28 cellular contexts compared by ENCODE assay signal in genomic region chr11:17148536-17148935, GRCh38.
"Had no signal": no experiment of that assay in that cellular context is flagged by ENCODE, and none has a peak within 500 bp of the region (broad histone marks: within the 10 kb centered on the region; RNA-seq: fewer than 3 reads in every experiment).

No MANE protein-coding gene starts in this region.

- H3K4me3 Mint-ChIP-seq: activated CD4-positive, alpha-beta T cell treated with anti-CD3 and anti-CD28 coated beads, Interleukin-2, amount 10 ng/mL, durations not matched to agents 24 days and 14 days; activated CD8-positive, alpha-beta memory T cell treated with anti-CD3 and anti-CD28 coated beads, Interleukin-2, amount 10 ng/mL, durations not matched to agents 7 days and 5 days; activated CD8-positive, alpha-beta T cell treated with anti-CD3 and anti-CD28 coated beads for 36 hours; activated naive CD4-positive, alpha-beta T cell treated with anti-CD3 and anti-CD28 coated beads, Interleukin-2, amount 10 ng/mL, durations not matched to agents 7 days and 5 days; immature natural killer cell; naive thymus-derived CD4-positive, alpha-beta T cell; neural crest cell; stimulated activated effector memory CD8-positive, alpha-beta T cell treated with anti-CD3 and anti-CD28 coated beads, Interleukin-12 subunit alpha, Interleukin-12 subunit beta, amount 100 ng/mL, for 72 hours; stimulated activated naive CD8-positive, alpha-beta T cell treated with anti-CD3 and anti-CD28 coated beads, Interleukin-15, amount 100 ng/mL, for 72 hours had no signal

- FAIRE-seq: colon, urothelium cell line had no signal

- H3K4me1 Mint-ChIP-seq: activated naive CD4-positive, alpha-beta T cell treated with anti-CD3 and anti-CD28 coated beads, Interleukin-2, amount 10 ng/mL, durations not matched to agents 7 days and 5 days; stimulated activated effector memory CD8-positive, alpha-beta T cell treated with anti-CD3 and anti-CD28 coated beads, Interleukin-12 subunit alpha, Interleukin-12 subunit beta, amount 100 ng/mL, for 72 hours had no signal

- ATAC-seq: activated CD4-positive, CD25-positive, alpha-beta regulatory T cell treated with anti-CD3 and anti-CD28 coated beads, Interleukin-2, amount 50 U/mL, for 24 hours; activated CD8-positive, alpha-beta memory T cell treated with anti-CD3 and anti-CD28 coated beads, Interleukin-2, amount 10 ng/mL, durations not matched to agents 7 days and 5 days; activated CD8-positive, alpha-beta T cell treated with anti-CD3 and anti-CD28 coated beads for 36 hours; foreskin keratinocyte; naive thymus-derived CD4-positive, alpha-beta T cell; right lobe of liver; stimulated activated effector memory CD8-positive, alpha-beta T cell treated with anti-CD3 and anti-CD28 coated beads, Interleukin-12 subunit alpha, Interleukin-12 subunit beta, amount 100 ng/mL, for 72 hours; stimulated activated naive CD8-positive, alpha-beta T cell treated with anti-CD3 and anti-CD28 coated beads, Interleukin-15, amount 100 ng/mL, for 72 hours had no signal

- H2AFZ ChIP-seq: hepatocyte had no signal

- H3K9me3 Mint-ChIP-seq: activated CD8-positive, alpha-beta T cell treated with anti-CD3 and anti-CD28 coated beads for 36 hours; activated naive CD4-positive, alpha-beta T cell treated with anti-CD3 and anti-CD28 coated beads, Interleukin-2, amount 10 ng/mL, durations not matched to agents 7 days and 5 days; immature natural killer cell; naive thymus-derived CD4-positive, alpha-beta T cell; neural crest cell; stimulated activated effector memory CD8-positive, alpha-beta T cell treated with anti-CD3 and anti-CD28 coated beads, Interleukin-12 subunit alpha, Interleukin-12 subunit beta, amount 100 ng/mL, for 72 hours; stimulated activated naive CD8-positive, alpha-beta T cell treated with anti-CD3 and anti-CD28 coated beads, Interleukin-15, amount 100 ng/mL, for 72 hours had no signal

- H3K4me3 ChIP-seq: esophagus muscularis mucosa, hepatocyte, left ventricle myocardium inferior, right lobe of liver, suprapubic skin, transverse colon had no signal

- H3K27ac ChIP-seq: brain microvascular endothelial cell, esophagus muscularis mucosa, foreskin keratinocyte, hepatocyte, left ventricle myocardium inferior, right lobe of liver, suprapubic skin, transverse colon, VCaP had no signal

- H3K9me3 ChIP-seq: esophagus muscularis mucosa, left ventricle myocardium inferior, right lobe of liver, suprapubic skin, transverse colon had no signal

- DNase-seq: activated CD4-positive, alpha-beta T cell treated with anti-CD3 and anti-CD28 coated beads, Interleukin-2, amount 10 ng/mL, durations not matched to agents 24 days and 14 days; activated CD8-positive, alpha-beta memory T cell treated with anti-CD3 and anti-CD28 coated beads, Interleukin-2, amount 10 ng/mL, durations not matched to agents 7 days and 5 days; activated CD8-positive, alpha-beta T cell treated with anti-CD3 and anti-CD28 coated beads for 36 hours; activated effector memory CD4-positive, alpha-beta T cell treated with anti-CD3 and anti-CD28 coated beads, Interleukin-2, amount 50 U/mL, for 16 hours; activated naive CD4-positive, alpha-beta T cell treated with anti-CD3 and anti-CD28 coated beads, Interleukin-2, amount 10 ng/mL, durations not matched to agents 7 days and 5 days; activated T-cell treated with anti-CD3 and anti-CD28 coated beads for 4 hours; brain microvascular endothelial cell; central memory CD4-positive, alpha-beta T cell; foreskin keratinocyte; glutamatergic neuron; immature natural killer cell; left ventricle myocardium inferior; naive thymus-derived CD4-positive, alpha-beta T cell; occipital lobe; right lobe of liver; small intestine; stimulated activated CD4-positive, alpha-beta T cell treated with anti-CD3 and anti-CD28 coated beads, Interleukin-2, amount 100 ng/mL, for 24 hours; stimulated activated naive CD8-positive, alpha-beta T cell treated with anti-CD3 and anti-CD28 coated beads, Interleukin-15, amount 100 ng/mL, for 72 hours; transverse colon had no signal

- H3K27me3 Mint-ChIP-seq: activated CD4-positive, alpha-beta T cell treated with anti-CD3 and anti-CD28 coated beads, Interleukin-2, amount 10 ng/mL, durations not matched to agents 24 days and 14 days; activated CD8-positive, alpha-beta memory T cell treated with anti-CD3 and anti-CD28 coated beads, Interleukin-2, amount 10 ng/mL, durations not matched to agents 7 days and 5 days; activated CD8-positive, alpha-beta T cell treated with anti-CD3 and anti-CD28 coated beads for 36 hours; activated naive CD4-positive, alpha-beta T cell treated with anti-CD3 and anti-CD28 coated beads, Interleukin-2, amount 10 ng/mL, durations not matched to agents 7 days and 5 days; naive thymus-derived CD4-positive, alpha-beta T cell; stimulated activated naive CD8-positive, alpha-beta T cell treated with anti-CD3 and anti-CD28 coated beads, Interleukin-15, amount 100 ng/mL, for 72 hours had no signal

- H3K4me1 ChIP-seq: foreskin keratinocyte, right lobe of liver, suprapubic skin had no signal

- H3K4me2 ChIP-seq: hepatocyte had no signal

- H3K27me3 ChIP-seq: brain microvascular endothelial cell, esophagus muscularis mucosa, foreskin keratinocyte, hepatocyte, right lobe of liver, suprapubic skin, transverse colon had no signal

- H3K27ac Mint-ChIP-seq: activated CD4-positive, alpha-beta T cell treated with anti-CD3 and anti-CD28 coated beads, Interleukin-2, amount 10 ng/mL, durations not matched to agents 24 days and 14 days; activated CD8-positive, alpha-beta memory T cell treated with anti-CD3 and anti-CD28 coated beads, Interleukin-2, amount 10 ng/mL, durations not matched to agents 7 days and 5 days; activated CD8-positive, alpha-beta T cell treated with anti-CD3 and anti-CD28 coated beads for 36 hours; activated naive CD4-positive, alpha-beta T cell treated with anti-CD3 and anti-CD28 coated beads, Interleukin-2, amount 10 ng/mL, durations not matched to agents 7 days and 5 days; immature natural killer cell; naive thymus-derived CD4-positive, alpha-beta T cell; stimulated activated effector memory CD8-positive, alpha-beta T cell treated with anti-CD3 and anti-CD28 coated beads, Interleukin-12 subunit alpha, Interleukin-12 subunit beta, amount 100 ng/mL, for 72 hours; stimulated activated naive CD8-positive, alpha-beta T cell treated with anti-CD3 and anti-CD28 coated beads, Interleukin-15, amount 100 ng/mL, for 72 hours had no signal
